Comparison of ENCODE assay signal across 1 cellular context in genomic region chr4:108118505-108118904, GRCh38.
A peak's percentile ranks its signal among the peaks of the same experiment; 100 is the strongest.
TF ChIP-seq lines count a peak whose summit lies in the region.

No MANE protein-coding gene starts in this region.

TF ChIP-seq in GM12878, 131 proteins besides CTCF, POLR2A, EP300 and RAD21 (continued from another document and continues in another):
- TF ChIP-seq ATF7 (IDR thresholded peaks at IDR 0.05; ENCODE audit: low read depth) (peak; percentile 87), IRF4 (IDR thresholded peaks at IDR 0.05; ENCODE audit: low read depth, low read length) (peak; percentile 95), BCLAF1 (IDR thresholded peaks at IDR 0.05) (no peak), PAX8 (IDR thresholded peaks at IDR 0.05) (no peak; the same call in 1 of the 2 replicates), NKRF (conservative IDR thresholded peaks at IDR 0.05) (peak; percentile 47; the same call in 1 of the 2 replicates), SP1 (IDR thresholded peaks at IDR 0.05; ENCODE audit: low read depth, low read length) (peak; percentile 21), ZBTB11 (CRISPR knock-in tag; IDR thresholded peaks at IDR 0.05) (no peak), GABPA (IDR thresholded peaks at IDR 0.05; ENCODE audit: low read depth) (no peak), TCF12 (IDR thresholded peaks at IDR 0.05; ENCODE audit: low read depth, low read length) (peak; percentile 75), TCF7 (IDR thresholded peaks at IDR 0.05; ENCODE audit: borderline replicate concordance) (no peak), NR2C2 (IDR thresholded peaks at IDR 0.05; ENCODE audit: borderline replicate concordance, control insufficient read depth, insufficient read length, low read depth) (no peak), E2F4 (IDR thresholded peaks at IDR 0.05; ENCODE audit: low read depth, low read length) (no peak), SIX5 (IDR thresholded peaks at IDR 0.05; ENCODE audit: low read depth, low read length, severe bottlenecking) (no peak), ZBTB33 (IDR thresholded peaks at IDR 0.05) (no peak), ZBTB40 (IDR thresholded peaks at IDR 0.05; ENCODE audit: borderline replicate concordance) (no peak), MEF2B (IDR thresholded peaks at IDR 0.05; ENCODE audit: partially characterized antibody, poor library complexity, severe bottlenecking) (peak; percentile 66), RB1 (IDR thresholded peaks at IDR 0.05; ENCODE audit: borderline replicate concordance) (no peak; the same call in 1 of the 2 replicates), E2F8 (IDR thresholded peaks at IDR 0.05; ENCODE audit: low read depth, partially characterized antibody) (no peak), BACH1 (IDR thresholded peaks at IDR 0.05; ENCODE audit: borderline replicate concordance) (peak; percentile 86; the same call in 1 of the 2 replicates), E4F1 (IDR thresholded peaks at IDR 0.05; ENCODE audit: borderline replicate concordance, partially characterized antibody) (no peak), BHLHE40 (IDR thresholded peaks at IDR 0.05; ENCODE audit: borderline replicate concordance in 1 of 2, low read depth in 2 of 2, low read length in 1 of 2) (peak; percentile 59 to 66; a peak in 2 of 4 replicates), IKZF1 (conservative IDR thresholded peaks at IDR 0.05) (peak; percentile 58), IRF3 (IDR thresholded peaks at IDR 0.05) (no peak), ZNF384 (IDR thresholded peaks at IDR 0.05; ENCODE audit: borderline replicate concordance, low read depth, low read length) (peak; percentile 98)
